In genomic region chr1:7375781-7376660, GRCh38 we compare ENCODE assay signal across 18 cellular contexts.
"Had no signal": no experiment of that assay in that cellular context is flagged by ENCODE, and none has a peak within 500 bp of the region (broad histone marks: within the 10 kb centered on the region; RNA-seq: fewer than 3 reads in every experiment).

No MANE protein-coding gene starts in this region.

- FAIRE-seq: frontal cortex, pancreas had no signal

- H3K9me3 ChIP-seq: body of pancreas, pancreas had no signal

- H3K27me3 ChIP-seq: body of pancreas, pancreas had no signal

- H3K36me3 ChIP-seq: pancreas had no signal

- H3K4me3 ChIP-seq: body of pancreas, lung, pancreas had no signal

- H3K27ac ChIP-seq: body of pancreas, pancreas had no signal

- ATAC-seq: body of pancreas, pancreas, SK-N-SH treated with all-trans-retinoic acid at 6 μM for 48 hours had no signal

- H3K4me1 ChIP-seq: body of pancreas, pancreas had no signal

- DNase-seq: activated CD4-positive, alpha-beta T cell treated with anti-CD3 and anti-CD28 coated beads, Interleukin-2, amount 50 U/mL, for 48 hours; activated CD4-positive, CD25-positive, alpha-beta regulatory T cell treated with anti-CD3 and anti-CD28 coated beads, Interleukin-2, amount 50 U/mL, for 72 hours; activated gamma-delta T cell treated with Interleukin-2 at 50 U/mL for 16 hours; activated naive CD8-positive, alpha-beta T cell treated with anti-CD3 and anti-CD28 coated beads for 36 hours; activated T-cell treated with anti-CD3 and anti-CD28 coated beads, Interleukin-2, amount 50 U/mL, for 48 hours; amygdala; body of pancreas; central memory CD4-positive, alpha-beta T cell; effector memory CD4-positive, alpha-beta T cell; pancreas; stimulated activated CD4-positive, alpha-beta T cell treated with anti-CD3 and anti-CD28 coated beads, Interleukin-4, amount 100 ng/mL, for 1 hour; stimulated activated naive CD4-positive, alpha-beta T cell treated with Interleukin-2 at 50 U/mL for 16 hours; T-helper 1 cell; T1000; trophoblast cell had no signal
